Comparison of ENCODE assay signal across 10 cellular contexts in genomic region chr20:41027366-41027765, GRCh38. TPM values are rescaled to one million over a fixed set of nuclear protein-coding genes. Genes with fewer than 3 reads are reported as not detected.
DNase-seq lines count a peak whose midpoint lies in the region; ATAC-seq and TF ChIP-seq lines count a peak whose summit lies in the region.
"Had no signal": no experiment of that assay in that cellular context is flagged by ENCODE, and none has a peak within 500 bp of the region (broad histone marks: within the 10 kb centered on the region; RNA-seq: fewer than 3 reads in every experiment).

No MANE protein-coding gene starts in this region.

- H3K9me2 ChIP-seq in GM23338 (ENCODE audit: insufficient read depth): peaks cover 10% of the 10 kb centered on the region

- no peak overlapping the region for H2AFZ ChIP-seq in ACC112 (ENCODE audit: low read length, unreplicated experiment)
- H2AFZ ChIP-seq in GM23338: peak overlapping the region; percentile 90; the same call in 1 of the 2 replicates
- H2AFZ ChIP-seq in mesenchymal stem cell (ENCODE audit: low read depth, low read length): no peak overlapping the region

- H4K8ac ChIP-seq in mesenchymal stem cell (ENCODE audit: low read length): peak overlapping the region; percentile 30

- H3K36me3 ChIP-seq in ACC112 (ENCODE audit: insufficient read depth, low read length) (peaks cover 9% of the 10 kb centered on the region), GM23338 (ENCODE audit: insufficient read depth) (no peaks in the 10 kb centered on the region; the same call in 1 of the 2 replicates), mesenchymal stem cell (ENCODE audit: control insufficient read depth in 1 of 2, insufficient read depth in 2 of 2, low read depth in 1 of 2, low read length in 2 of 2) (no peaks in the 10 kb centered on the region)
- H3K36me3 ChIP-seq: adrenal gland had no signal

- no peak overlapping the region for H4K91ac ChIP-seq in mesenchymal stem cell (ENCODE audit: low read length)

- H3K9me3 ChIP-seq in mesenchymal stem cell (ENCODE audit: control insufficient read depth, low read length): no peaks in the 10 kb centered on the region
- H3K9me3 ChIP-seq: adrenal gland had no signal

- H2BK15ac ChIP-seq in mesenchymal stem cell (ENCODE audit: low read depth, poor library complexity, severe bottlenecking): no peak overlapping the region

- TF ChIP-seq CTCF in GM23338 (conservative IDR thresholded peaks at IDR 0.05; ENCODE audit: low read depth in 2 of 2) (no peak), activated B cell treated with CpG ODN at 0.5 μM for 24 hours (IDR thresholded peaks at IDR 0.05) (no peak)

- H3K4me2 ChIP-seq in GM23338 (peak overlapping the region; percentile 88), mesenchymal stem cell (ENCODE audit: low read length, poor library complexity, severe bottlenecking) (no peak overlapping the region)

- H2BK12ac ChIP-seq in mesenchymal stem cell (ENCODE audit: low read length in 2 of 2): no peak overlapping the region

- WGBS in mesenchymal stem cell: 97% methylated on average over 8 of the region's 8 CpGs

- H3K9ac ChIP-seq in mesenchymal stem cell (ENCODE audit: low read length): peak overlapping the region; percentile 98

- peak overlapping the region; percentile 87 for H3K4me3 Mint-ChIP-seq in GM23338
- peak overlapping the region; percentile 93 for H3K4me3 Mint-ChIP-seq in activated B cell treated with CpG ODN at 0.5 μM for 24 hours

- ATAC-seq in GM23338 (no peak), activated B cell treated with CpG ODN at 0.5 μM for 24 hours (ENCODE audit: low read depth) (no peak), HG03469 (IDR thresholded peaks at IDR 0.05; ENCODE audit: unreplicated experiment) (no peak), GM21529 (IDR thresholded peaks at IDR 0.05; ENCODE audit: unreplicated experiment) (no peak)

- CTCF ChIA-PET in activated B cell treated with CpG ODN at 0.5 μM for 24 hours (lab: Charles Lee): interaction anchor here (1.2 to 1.5 kb wide), 2 partner anchors 37 to 68 kb away, joined by 3 to 8 read pairs; no protein-coding TSS in a partner anchor

- POLR2A ChIA-PET in activated B cell treated with CpG ODN at 0.5 μM for 24 hours (lab: Charles Lee): interaction anchor here (0.9 to 5.6 kb wide), 4 partner anchors 17 to 130 kb away, joined by 3 to 59 read pairs (median 32); no protein-coding TSS in a partner anchor

- peak overlapping the region; percentile 94 for H3K4me3 ChIP-seq in ACC112 (ENCODE audit: low read depth, low read length)
- no peak overlapping the region for H3K4me3 ChIP-seq in GM23338
- peak overlapping the region in 1 of 2 experiments; percentile 78 for H3K4me3 ChIP-seq in mesenchymal stem cell (ENCODE audit: insufficient read depth in 1 of 2, low read depth in 1 of 2, low read length in 2 of 2)

- no peak overlapping the region for H2BK5ac ChIP-seq in mesenchymal stem cell (ENCODE audit: low read depth, low read length, poor library complexity, severe bottlenecking)

- no peaks in the 10 kb centered on the region for H3K27me3 ChIP-seq in ACC112 (ENCODE audit: insufficient read depth, low read length)
- peaks cover 22% of the 10 kb centered on the region for H3K27me3 ChIP-seq in GM23338 (ENCODE audit: insufficient read depth)
- H3K27me3 ChIP-seq in mesenchymal stem cell (ENCODE audit: control insufficient read depth in 1 of 2, insufficient read depth in 1 of 2, low read length in 2 of 2): no peaks in the 10 kb centered on the region
- H3K27me3 ChIP-seq: adrenal gland had no signal

- H3K9me3 Mint-ChIP-seq in GM23338: no peaks in the 10 kb centered on the region
- H3K9me3 Mint-ChIP-seq in activated B cell treated with CpG ODN at 0.5 μM for 24 hours: no peaks in the 10 kb centered on the region

- H3K27ac ChIP-seq in ACC112 (ENCODE audit: low read depth, low read length) (no peak overlapping the region), GM23338 (ENCODE audit: low read depth) (no peak overlapping the region), mesenchymal stem cell (ENCODE audit: low read length, poor library complexity, severe bottlenecking) (no peak overlapping the region)

- intact Hi-C loops in activated B cell treated with CpG ODN at 0.5 μM for 24 hours (cut with micrococcal nuclease): loop anchor here (5.0 kb wide), 1 partner anchor 35 kb away; no protein-coding TSS in a partner anchor

- no peak overlapping the region for H2AK5ac ChIP-seq in mesenchymal stem cell (ENCODE audit: low read length, severe bottlenecking)

- H3K27ac Mint-ChIP-seq in GM23338 (peak overlapping the region; percentile 90), activated B cell treated with CpG ODN at 0.5 μM for 24 hours (peak overlapping the region; percentile 89)

- H2BK120ac ChIP-seq in mesenchymal stem cell (ENCODE audit: low read depth, low read length): no peak overlapping the region

- no peaks in the 10 kb centered on the region for H3F3A ChIP-seq in GM23338 (replicated peaks; ENCODE audit: low read depth)

- H3K4me1 Mint-ChIP-seq in GM23338 (peaks cover 39% of the 10 kb centered on the region), activated B cell treated with CpG ODN at 0.5 μM for 24 hours (peaks cover 45% of the 10 kb centered on the region)

- H3K18ac ChIP-seq in mesenchymal stem cell (ENCODE audit: low read depth in 1 of 2, low read length in 2 of 2): no peak overlapping the region

- H3K36me3 Mint-ChIP-seq in GM23338 (ENCODE audit: low read depth): peaks cover 30% of the 10 kb centered on the region
- peaks cover 16% of the 10 kb centered on the region for H3K36me3 Mint-ChIP-seq in activated B cell treated with CpG ODN at 0.5 μM for 24 hours (ENCODE audit: low read depth)

- peaks cover 17% of the 10 kb centered on the region for H3K4me1 ChIP-seq in ACC112 (ENCODE audit: control insufficient read depth, insufficient read depth, low read length, unreplicated experiment)
- H3K4me1 ChIP-seq in GM23338 (ENCODE audit: insufficient read depth): peaks cover 32% of the 10 kb centered on the region
- H3K4me1 ChIP-seq in mesenchymal stem cell (ENCODE audit: control insufficient read depth, insufficient read depth, low read depth, low read length): peaks cover 5% of the 10 kb centered on the region

- no peak overlapping the region for H3K14ac ChIP-seq in mesenchymal stem cell (ENCODE audit: low read length in 2 of 2)

- no peaks in the 10 kb centered on the region for H3K79me1 ChIP-seq in mesenchymal stem cell (replicated peaks; ENCODE audit: low read length, poor library complexity, severe bottlenecking)

- H3K27me3 Mint-ChIP-seq in GM23338 (ENCODE audit: insufficient read depth, low read depth, poor library complexity) (peaks cover 19% of the 10 kb centered on the region), activated B cell treated with CpG ODN at 0.5 μM for 24 hours (no peaks in the 10 kb centered on the region)

- no peak overlapping the region for H3K23ac ChIP-seq in mesenchymal stem cell (ENCODE audit: low read length in 2 of 2)

- H3K79me2 ChIP-seq in ACC112 (ENCODE audit: control insufficient read depth, insufficient read depth, low read length, unreplicated experiment): peaks cover 37% of the 10 kb centered on the region
- peaks cover 37% of the 10 kb centered on the region for H3K79me2 ChIP-seq in GM23338 (replicated peaks; ENCODE audit: insufficient read depth)

- no peak overlapping the region for H3K4ac ChIP-seq in mesenchymal stem cell (ENCODE audit: low read depth in 1 of 2, low read length in 2 of 2)

- H4K20me1 ChIP-seq in GM23338 (replicated peaks; ENCODE audit: insufficient read depth): peaks cover 24% of the 10 kb centered on the region

- DNase-seq in GM23338 (ENCODE audit: low spot score) (no peak), activated B cell treated with CpG ODN at 0.5 μM for 24 hours (no peak), mesenchymal stem cell (no peak), NOMO-1 treated with dmso at 0.1 percent for 144 hours (lab: John Stamatoyannopoulos, UW; ENCODE audit: unreplicated experiment) (no peak), MV-4-11 (lab: John Stamatoyannopoulos, UW) (no peak)
- DNase-seq: NCI-H1694 had no signal

TF ChIP-seq in GM23338, 12 proteins besides CTCF, POLR2A, EP300 and RAD21 (continues in another document):
- TF ChIP-seq EZH2 (IDR thresholded peaks at IDR 0.05; ENCODE audit: low read depth, unreplicated experiment): no peak
- no peak for TF ChIP-seq EZH2phosphoT487 (IDR thresholded peaks at IDR 0.05; ENCODE audit: unreplicated experiment)
- TF ChIP-seq REST (IDR thresholded peaks at IDR 0.05; ENCODE audit: unreplicated experiment): no peak
- TF ChIP-seq JUNB (IDR thresholded peaks at IDR 0.05; ENCODE audit: unreplicated experiment): no peak

RNA-seq across cellular contexts. Expression of gene TOP1, which starts 1.3 kb away (rescaled TPM):
- total RNA-seq in GM23338 (2014; rRNA removed; shearing (Covaris generic)): 57.4 and 62.4 TPM in 2 replicates
- 101 and 102 TPM in 2 replicates for polyA plus RNA-seq in GM23338 (2016; fragmentation: Nextera tagmentation; extraction: Ambion mirVana)
- total RNA-seq in activated B cell treated with CpG ODN at 0.5 μM for 24 hours: 62.7 and 63.3 TPM in 2 replicates
- polyA plus RNA-seq in mesenchymal stem cell (2013, experiment 1 of 2): 68.4 TPM
- 65.1 TPM for polyA plus RNA-seq in mesenchymal stem cell (2013, experiment 2 of 2)
